ENCODE assay signal across 8 cellular contexts in genomic region chr3:142723968-142724681, GRCh38. TPM values are rescaled to one million over a fixed set of nuclear protein-coding genes. Genes with fewer than 3 reads are reported as not detected.
DNase-seq lines count a peak whose midpoint lies in the region; ATAC-seq and TF ChIP-seq lines count a peak whose summit lies in the region.

Gene TRPC1, plus strand, starts transcription at chr3:142724034. Its CDS starts 526 bp downstream, at chr3:142724560.

- H3K27me3 Mint-ChIP-seq in activated CD4-positive, alpha-beta memory T cell treated with anti-CD3 and anti-CD28 coated beads for 36 hours = peaks cover 15% of the 10 kb centered on the region

- peak; percentile 92 for ATAC-seq in GM19043 (IDR thresholded peaks at IDR 0.05; ENCODE audit: low read depth, unreplicated experiment)
- ATAC-seq in HG03342 (IDR thresholded peaks at IDR 0.05; ENCODE audit: unreplicated experiment) = peak; percentile 97
- ATAC-seq in lung (ENCODE audit: insufficient read depth, low FRiP score) = peak; percentile 82

- no peaks in the 10 kb centered on the region for H3K9me3 Mint-ChIP-seq in activated CD4-positive, alpha-beta memory T cell treated with anti-CD3 and anti-CD28 coated beads for 36 hours

- H3K4me3 Mint-ChIP-seq in activated CD4-positive, alpha-beta memory T cell treated with anti-CD3 and anti-CD28 coated beads for 36 hours = peak within 1 kb of the TSS; percentile 85

- DNase-seq in AG20443 (ENCODE audit: low spot score) (peak; percentile 99), NCI-H510A (lab: John Stamatoyannopoulos, UW) (peak; percentile 28), lung (ENCODE audit: low spot score) (peak; percentile 69)
- peak; percentile 87 for DNase-seq in activated CD4-positive, alpha-beta memory T cell treated with anti-CD3 and anti-CD28 coated beads for 36 hours
- peak; percentile 60 for DNase-seq in effector CD4-positive, alpha-beta T cell
- DNase-seq in stimulated activated CD4-positive, alpha-beta T cell treated with anti-CD3 and anti-CD28 coated beads, TNF-alpha, amount 100 ng/mL, for 1 hour (ENCODE audit: low read depth in 3 of 3, low spot score in 1 of 3) = peak in 2 of 3 donors; percentile 49 to 51

- H3K4me1 Mint-ChIP-seq in activated CD4-positive, alpha-beta memory T cell treated with anti-CD3 and anti-CD28 coated beads for 36 hours (ENCODE audit: low read depth) = peaks cover 14% of the 10 kb centered on the region

- H3K27ac ChIP-seq in lung (ENCODE audit: low read depth in 1 of 2, low read length in 1 of 2) = peak within 1 kb of the TSS; percentile 87 to 97

- intact Hi-C loops in activated CD4-positive, alpha-beta memory T cell treated with anti-CD3 and anti-CD28 coated beads for 36 hours (cut with micrococcal nuclease) = loop anchor here (1.0 to 5.0 kb wide), 4 partner anchors 128 to 278 kb away; partner anchors contain the start of genes ATR and PLS1

- H3K27me3 ChIP-seq in lung (ENCODE audit: control insufficient read depth, insufficient read depth) = no peaks in the 10 kb centered on the region

- POLR2A ChIA-PET in activated CD4-positive, alpha-beta memory T cell treated with anti-CD3 and anti-CD28 coated beads for 36 hours (lab: Charles Lee) = interaction anchor here (0.6 to 1.8 kb wide), 5 partner anchors 41 to 278 kb away, joined by 3 to 6 read pairs (median 3); partner anchors contain the start of genes ATR, PLS1 and U2SURP

- no peak for TF ChIP-seq CTCF in lung (IDR thresholded peaks at IDR 0.05; ENCODE audit: control extremely low read depth, extremely low read depth)

- H3K9me3 ChIP-seq in lung (ENCODE audit: control insufficient read depth in 2 of 2, insufficient read depth in 1 of 2, low read length in 1 of 2) = no peaks in the 10 kb centered on the region

- no peaks in the 10 kb centered on the region for H3K4me1 ChIP-seq in lung (ENCODE audit: control insufficient read depth in 2 of 2, insufficient read depth in 2 of 2, low read length in 2 of 2)

- WGBS in lung, 2 donors = 0 to 1% methylated on average over 45 to 73 of the region's 73 CpGs

- peaks cover 2% of the 10 kb centered on the region for H3K36me3 Mint-ChIP-seq in activated CD4-positive, alpha-beta memory T cell treated with anti-CD3 and anti-CD28 coated beads for 36 hours

- H3K27ac Mint-ChIP-seq in activated CD4-positive, alpha-beta memory T cell treated with anti-CD3 and anti-CD28 coated beads for 36 hours = peak within 1 kb of the TSS; percentile 82

- no peaks in the 10 kb centered on the region for H3K36me3 ChIP-seq in lung (ENCODE audit: control insufficient read depth in 2 of 2, insufficient read depth in 2 of 2, low read length in 2 of 2)

- CTCF ChIA-PET in activated CD4-positive, alpha-beta memory T cell treated with anti-CD3 and anti-CD28 coated beads for 36 hours (lab: Charles Lee) = interaction anchor here (0.6 to 1.3 kb wide), 4 partner anchors 12 to 655 kb away, joined by 3 to 4 read pairs (median 3); no protein-coding TSS in a partner anchor

- peak within 1 kb of the TSS; percentile 73 for H3K4me3 ChIP-seq in lung

RNA-seq across cellular contexts. Expression of gene TRPC1, which starts in this region (rescaled TPM):
- total RNA-seq in activated CD4-positive, alpha-beta memory T cell treated with anti-CD3 and anti-CD28 coated beads for 36 hours = 1 to 10 TPM; 2.8 to 3.8 TPM
- total RNA-seq in lung = 10 to 100 TPM in 1 of 2 donors, 1 to 10 TPM in 1; 5.5 to 28.4 TPM
- polyA plus RNA-seq in lung = 1 to 10 TPM; 1.1 to 3.9 TPM

Comparison
In these comparisons a context has a peak if more than half of its experiments do, and no peak if none do; other contexts are left out.
1. Peak in every context shown above with its lines: DNase-seq, ATAC-seq, H3K4me3 ChIP-seq and H3K27ac ChIP-seq.
2. DNase-seq: peak in every context shown above with its lines; median percentile 99 in AG20443; 87 in activated CD4-positive, alpha-beta memory T cell treated with anti-CD3 and anti-CD28 coated beads for 36 hours; 69 in lung; 60 in effector CD4-positive, alpha-beta T cell; 50 in stimulated activated CD4-positive, alpha-beta T cell treated with anti-CD3 and anti-CD28 coated beads, TNF-alpha, amount 100 ng/mL, for 1 hour; 28 in NCI-H510A.